In genomic region chr9:36141288-36141687, GRCh38 we compare ENCODE assay signal across 10 cellular contexts. TPM values are rescaled to one million over a fixed set of nuclear protein-coding genes. Genes with fewer than 3 reads are reported as not detected.
A peak's percentile ranks its signal among the peaks of the same experiment; 100 is the strongest.
DNase-seq lines count a peak whose midpoint lies in the region; ATAC-seq, FAIRE-seq and TF ChIP-seq lines count a peak whose summit lies in the region.
"Had no signal": no experiment of that assay in that cellular context is flagged by ENCODE, and none has a peak within 500 bp of the region (broad histone marks: within the 10 kb centered on the region; RNA-seq: fewer than 3 reads in every experiment).

No MANE protein-coding gene starts in this region.

- intact Hi-C loops in left ventricle myocardium inferior (cut with micrococcal nuclease) (no loop called here), heart left ventricle (cut with DNase I) (loop anchor here in 1 of 10 donors (2.0 kb wide), 1 partner anchor 44 kb away; no protein-coding TSS in a partner anchor), kidney (cut with DNase I) (no loop called here), uterus (cut with DNase I; ENCODE audit: low total_unique reads) (no loop called here), Calu3 (cut with micrococcal nuclease; ENCODE audit: unreplicated experiment) (no loop called here), lower leg skin (cut with DNase I; ENCODE audit: low total_unique reads) (no loop called here)

- CTCF ChIA-PET in Calu3 (lab: Charles Lee), result no interaction called here

- TF ChIP-seq CTCF in left ventricle myocardium inferior (IDR thresholded peaks at IDR 0.05; ENCODE audit: borderline replicate concordance) (peak; percentile 40), heart left ventricle (IDR thresholded peaks at IDR 0.05) (peak in 6 of 12 donors; percentile 10 to 27 (median 17)), kidney (IDR thresholded peaks at IDR 0.05; ENCODE audit: borderline replicate concordance, extremely low read depth, insufficient read depth) (no peak), uterus (IDR thresholded peaks at IDR 0.05) (peak; percentile 42 to 68 (median 53)), Calu3 (IDR thresholded peaks at IDR 0.05; ENCODE audit: unreplicated experiment) (no peak), lower leg skin (IDR thresholded peaks at IDR 0.05) (no peak)

- WGBS in heart left ventricle, 4 donors, result 79 to 86% (median 81%) methylated on average over 4 of the region's 4 CpGs
- 32 to 55% methylated on average over 4 of the region's 4 CpGs for WGBS in lower leg skin, 2 donors

- H3K36me3 Mint-ChIP-seq in activated T-helper 17 cell treated with anti-CD3 and anti-CD28 coated beads, Interleukin-2, amount 50 U/mL, for 72 hours (ENCODE audit: low read depth), result peaks cover 4% of the 10 kb centered on the region
- H3K36me3 Mint-ChIP-seq in Calu3 (ENCODE audit: insufficient read depth, unreplicated experiment), result peaks cover 6% of the 10 kb centered on the region

- peaks cover 12% of the 10 kb centered on the region for H3K27me3 ChIP-seq in left ventricle myocardium inferior (ENCODE audit: low read depth)
- H3K27me3 ChIP-seq in heart left ventricle, result peaks cover 0 to 16% (median 0%) of the 10 kb centered on the region in 9 donors
- no peaks in the 10 kb centered on the region for H3K27me3 ChIP-seq in uterus

- peaks cover 6% of the 10 kb centered on the region for H3K9me3 ChIP-seq in left ventricle myocardium inferior (replicated peaks)
- peaks cover 0 to 6% (median 0%) of the 10 kb centered on the region in 12 donors for H3K9me3 ChIP-seq in heart left ventricle
- H3K9me3 ChIP-seq in kidney (ENCODE audit: control insufficient read depth in 1 of 2, low read length in 2 of 2), result peaks cover 0 to 4% of the 10 kb centered on the region in 2 donors
- H3K9me3 ChIP-seq in uterus, result no peaks in the 10 kb centered on the region

- peaks cover 81% of the 10 kb centered on the region for H3K4me1 Mint-ChIP-seq in activated T-helper 17 cell treated with anti-CD3 and anti-CD28 coated beads, Interleukin-2, amount 50 U/mL, for 72 hours
- peaks cover 8% of the 10 kb centered on the region for H3K4me1 Mint-ChIP-seq in Calu3 (ENCODE audit: low read depth, unreplicated experiment)

- H3K36me3 ChIP-seq in left ventricle myocardium inferior (no peaks in the 10 kb centered on the region), heart left ventricle (peaks cover 0 to 10% (median 0%) of the 10 kb centered on the region in 9 donors), kidney (ENCODE audit: control insufficient read depth in 1 of 2, insufficient read depth in 2 of 2, low read length in 2 of 2) (no peaks in the 10 kb centered on the region), uterus (no peaks in the 10 kb centered on the region)

- peak overlapping the region; percentile 91 for H3K27ac Mint-ChIP-seq in activated T-helper 17 cell treated with anti-CD3 and anti-CD28 coated beads, Interleukin-2, amount 50 U/mL, for 72 hours
- H3K27ac Mint-ChIP-seq in Calu3 (ENCODE audit: unreplicated experiment), result no peak overlapping the region

- no peak for ATAC-seq in heart left ventricle
- ATAC-seq in activated T-helper 17 cell treated with anti-CD3 and anti-CD28 coated beads, Interleukin-2, amount 50 U/mL, for 72 hours (replicated peaks), result no peak
- ATAC-seq in GM18517 (IDR thresholded peaks at IDR 0.05; ENCODE audit: unreplicated experiment), result no peak

- no TSS peak for BruUV-seq in Calu3 (replicated peaks; lab: Mats Ljungman, UMichigan)

- H3K4me3 ChIP-seq in left ventricle myocardium inferior (no peak overlapping the region), heart left ventricle (peak overlapping the region in 1 of 12 donors; percentile 5), kidney (ENCODE audit: low read length in 2 of 2) (no peak overlapping the region), uterus (no peak overlapping the region), lower leg skin (ENCODE audit: low read depth, poor library complexity, severe bottlenecking) (no peak overlapping the region)

- DNase-seq in left ventricle myocardium inferior (no peak), heart left ventricle (no peak), kidney (peak; percentile 78), uterus (peak; percentile 62 to 64), Calu3 (no peak), lower leg skin (ENCODE audit: low spot score in 2 of 2) (no peak)
- DNase-seq: NCI-H446 treated with DMSO at 0.1 percent for 48 hours had no signal

- FAIRE-seq in kidney (lab: Jason Lieb, UNC), result no peak

- peak overlapping the region; percentile 86 for H3K4me3 Mint-ChIP-seq in activated T-helper 17 cell treated with anti-CD3 and anti-CD28 coated beads, Interleukin-2, amount 50 U/mL, for 72 hours
- no peak overlapping the region for H3K4me3 Mint-ChIP-seq in Calu3 (ENCODE audit: low read depth, unreplicated experiment)

- H3K27me3 Mint-ChIP-seq in activated T-helper 17 cell treated with anti-CD3 and anti-CD28 coated beads, Interleukin-2, amount 50 U/mL, for 72 hours, result no peaks in the 10 kb centered on the region
- H3K27me3 Mint-ChIP-seq in Calu3 (ENCODE audit: unreplicated experiment), result peaks cover 48% of the 10 kb centered on the region

- H3K4me1 ChIP-seq in left ventricle myocardium inferior (peaks cover 47% of the 10 kb centered on the region), heart left ventricle (peaks cover 0 to 94% (median 26%) of the 10 kb centered on the region in 12 donors), kidney (ENCODE audit: control insufficient read depth in 1 of 2, insufficient read depth in 1 of 2, low read depth in 1 of 2, low read length in 2 of 2) (peaks cover 3 to 14% of the 10 kb centered on the region in 2 donors), uterus (peaks cover 2 to 17% of the 10 kb centered on the region in 2 donors)

- H3K27ac ChIP-seq in left ventricle myocardium inferior (replicated peaks) (peak overlapping the region; percentile 70), heart left ventricle (peak overlapping the region in 3 of 12 donors; percentile 3 to 96 (median 89)), kidney (ENCODE audit: low read depth in 2 of 2, low read length in 2 of 2) (no peak overlapping the region), uterus (peak overlapping the region; percentile 81 to 91)

- peaks cover 3% of the 10 kb centered on the region for H3K9me3 Mint-ChIP-seq in activated T-helper 17 cell treated with anti-CD3 and anti-CD28 coated beads, Interleukin-2, amount 50 U/mL, for 72 hours
- H3K9me3 Mint-ChIP-seq in Calu3 (ENCODE audit: low read depth, unreplicated experiment), result peaks cover 2% of the 10 kb centered on the region

- H3K9ac ChIP-seq in kidney (ENCODE audit: low read length in 2 of 2), result no peak overlapping the region

- TF ChIP-seq POLR2A in heart left ventricle (IDR thresholded peaks at IDR 0.05) (no peak), uterus (IDR thresholded peaks at IDR 0.05) (no peak), lower leg skin (IDR thresholded peaks at IDR 0.05) (no peak)

RNA-seq across cellular contexts. Expression of gene GLIPR2, which starts 4.8 kb away (rescaled TPM):
- 8.7 TPM for total RNA-seq in left ventricle myocardium inferior
- total RNA-seq in heart left ventricle, result 10 to 100 TPM in 3 of 9 donors, 1 to 10 TPM in 6; 4.7 to 33.0 (median 7.6) TPM
- polyA plus RNA-seq in heart left ventricle, result 10 to 100 TPM in 1 of 2 donors, 1 to 10 TPM in 1; 4.9 to 15.2 TPM
- 10 to 100 TPM; 10.2 to 10.7 TPM for total RNA-seq in activated T-helper 17 cell treated with anti-CD3 and anti-CD28 coated beads, Interleukin-2, amount 50 U/mL, for 72 hours
- total RNA-seq in kidney, result 19.6 TPM
- polyA plus RNA-seq in kidney (ENCODE audit: insufficient read depth, low read depth, low replicate concordance), result 8.3 TPM
- total RNA-seq in uterus, result 100 to 1,000 TPM in 1 of 4 donors, 10 to 100 TPM in 3; 25.6 to 109 (median 60.8) TPM
- 0.19 and 0.24 TPM in 2 replicates for total RNA-seq in Calu3 (2022)
- total RNA-seq in lower leg skin, result 10 to 100 TPM in 1 of 4 donors, 1 to 10 TPM in 3; 5.2 to 10.1 (median 6.5) TPM

RNA-seq across cellular contexts. Expression of gene CCIN, which starts 27.9 kb away (rescaled TPM):
- total RNA-seq in left ventricle myocardium inferior (not detected), heart left ventricle (under 1 TPM in 4 of 9 donors, not detected in 5; 0.09 to 0.20 (median 0.15) TPM), kidney (0.13 TPM), uterus (1 to 10 TPM in 2 of 4 donors, under 1 TPM in 2; 0.26 to 1.6 (median 0.99) TPM), Calu3 (2022) (not detected in 2 replicates), lower leg skin (not detected)
- polyA plus RNA-seq in heart left ventricle (under 1 TPM in 1 of 2 donors, not detected in 1; 0.25 TPM), kidney (ENCODE audit: insufficient read depth, low read depth, low replicate concordance) (not detected)
- not detected for total RNA-seq in activated T-helper 17 cell treated with anti-CD3 and anti-CD28 coated beads, Interleukin-2, amount 50 U/mL, for 72 hours
- total RNA-seq: activated T-helper 2 cell treated with anti-CD3 and anti-CD28 coated beads, Interferon-gamma antibody, Interleukin-2, Interleukin-4, amounts not matched to agents 10 μg/mL and 5 μg/mL and 100 μg/mL, durations not matched to agents 14 hours and 24 hours and 36 hours had no signal

RNA-seq across cellular contexts. Expression of gene CLTA, which starts 49.4 kb away (rescaled TPM):
- total RNA-seq in left ventricle myocardium inferior, result 60.4 TPM
- 100 to 1,000 TPM in 1 of 9 donors, 10 to 100 TPM in 8; 43.8 to 123 (median 61.8) TPM for total RNA-seq in heart left ventricle
- polyA plus RNA-seq in heart left ventricle, result 100 to 1,000 TPM in 1 of 2 donors, 10 to 100 TPM in 1; 40.8 to 139 TPM
- total RNA-seq in activated T-helper 17 cell treated with anti-CD3 and anti-CD28 coated beads, Interleukin-2, amount 50 U/mL, for 72 hours, result 100 to 1,000 TPM in 1 of 2 donors, 10 to 100 TPM in 1; 69.3 to 166 TPM
- total RNA-seq in kidney, result 205 TPM
- 331 TPM for polyA plus RNA-seq in kidney (ENCODE audit: insufficient read depth, low read depth, low replicate concordance)
- 100 to 1,000 TPM; 111 to 191 (median 141) TPM for total RNA-seq in uterus
- total RNA-seq in Calu3 (2022), result 85.5 and 87.3 TPM in 2 replicates
- total RNA-seq in lower leg skin, result 100 to 1,000 TPM; 162 to 240 (median 213) TPM

Comparison
In these comparisons a context has a peak if more than half of its experiments do, and no peak if none do; other contexts are left out.
1. DNase-seq: peak in kidney (single experiment) and uterus (2 of 2); none in left ventricle myocardium inferior (single experiment), heart left ventricle (0 of 5), Calu3 (single experiment) and lower leg skin (0 of 2).
2. H3K27ac ChIP-seq: peak in left ventricle myocardium inferior (single experiment) and uterus (2 of 2); none in kidney (0 of 2).
3. CTCF ChIP-seq: peak in left ventricle myocardium inferior (single experiment) and uterus (4 of 4); none in kidney (single experiment), Calu3 (single experiment) and lower leg skin (0 of 3).